ENCODE assay signal across 8 cellular contexts in the genomic region with DNA sequence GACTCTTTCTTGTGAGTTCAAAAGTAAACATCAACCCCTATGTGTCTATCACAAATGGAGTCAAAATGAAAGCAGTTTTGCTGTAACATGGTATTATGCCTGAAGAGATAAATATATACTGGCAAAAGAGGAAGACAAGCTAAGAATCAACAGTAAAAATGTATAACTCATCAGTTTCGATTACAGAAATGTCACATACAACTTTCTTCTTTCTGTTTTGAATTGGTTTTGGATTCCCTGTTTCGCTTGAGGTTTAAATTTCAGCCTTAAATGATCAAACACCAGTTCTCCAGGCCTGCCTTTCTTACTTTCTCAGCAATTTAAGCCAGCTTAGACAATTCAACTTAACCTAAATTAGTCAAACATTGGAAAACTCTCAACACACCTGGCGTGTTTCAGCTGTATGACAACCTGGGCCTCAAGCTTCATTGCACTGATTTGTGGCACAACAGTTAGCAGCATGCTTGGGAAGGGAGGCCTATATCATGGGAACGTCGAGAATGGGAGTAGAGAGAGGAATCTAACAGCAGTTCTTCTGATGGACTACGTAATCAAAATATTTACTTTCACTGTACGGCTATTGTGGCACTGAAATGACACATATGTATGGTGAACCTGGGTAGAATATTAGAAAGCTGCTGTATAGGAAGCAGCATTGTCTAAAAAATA. TPM values are rescaled to one million over a fixed set of nuclear protein-coding genes. Genes with fewer than 3 reads are reported as not detected.
DNase-seq lines count a peak whose midpoint lies in the region; ATAC-seq and TF ChIP-seq lines count a peak whose summit lies in the region.

No MANE protein-coding gene starts in this region.

- H3F3A ChIP-seq in GM23338 (replicated peaks; ENCODE audit: low read depth) = no peaks in the 10 kb centered on the region
- peaks cover 33% of the 10 kb centered on the region for H3F3A ChIP-seq in MM.1S (ENCODE audit: insufficient read depth, low read length)

- no peak for DNase-seq in GM23338 (ENCODE audit: low spot score)
- DNase-seq in MM.1S = peak; percentile 88
- peak; percentile 57 for DNase-seq in medulla oblongata (ENCODE audit: extremely low spot score)
- no peak for DNase-seq in NCI-H226
- DNase-seq in endodermal cell = no peak
- DNase-seq in activated CD4-positive, alpha-beta T cell treated with anti-CD3 and anti-CD28 coated beads, Interleukin-2, amount 50 U/mL, for 48 hours = no peak
- no peak for DNase-seq in MG63

- ATAC-seq in GM18517 (IDR thresholded peaks at IDR 0.05; ENCODE audit: unreplicated experiment) = peak; percentile 96
- ATAC-seq in GM23338 = no peak

- H3K27me3 Mint-ChIP-seq in GM23338 (ENCODE audit: insufficient read depth, low read depth, poor library complexity) = no peaks in the 10 kb centered on the region
- H3K27me3 Mint-ChIP-seq in endodermal cell (ENCODE audit: insufficient read depth) = no peaks in the 10 kb centered on the region

- H4K20me1 ChIP-seq in GM23338 (replicated peaks; ENCODE audit: insufficient read depth) (no peaks in the 10 kb centered on the region), MM.1S (ENCODE audit: insufficient read depth, low read length) (no peaks in the 10 kb centered on the region)

- no peaks in the 10 kb centered on the region for H3K36me3 Mint-ChIP-seq in GM23338 (ENCODE audit: low read depth)
- no peaks in the 10 kb centered on the region for H3K36me3 Mint-ChIP-seq in endodermal cell (ENCODE audit: low read depth)

- no peak overlapping the region for H3K4me3 ChIP-seq in GM23338
- no peak overlapping the region for H3K4me3 ChIP-seq in MM.1S (ENCODE audit: low read length)
- no peak overlapping the region for H3K4me3 ChIP-seq in endodermal cell (ENCODE audit: low read length)
- no peak overlapping the region for H3K4me3 ChIP-seq in MG63

- no peak overlapping the region for H3K9ac ChIP-seq in MM.1S (ENCODE audit: low read length)
- no peak overlapping the region for H3K9ac ChIP-seq in endodermal cell (ENCODE audit: extremely low read depth, low read length, poor library complexity, severe bottlenecking)

- TF ChIP-seq CTCF in GM23338 (conservative IDR thresholded peaks at IDR 0.05; ENCODE audit: low read depth in 2 of 2) (no peak), MM.1S (IDR thresholded peaks at IDR 0.05; ENCODE audit: low read length) (no peak), endodermal cell (conservative IDR thresholded peaks at IDR 0.05) (no peak)

- 86 to 95% methylated on average over 7 of the region's 7 CpGs for WGBS in endodermal cell (ENCODE audit: insufficient coverage in 1 of 2, insufficient read length in 1 of 2), 2 experiments

- H3K79me2 ChIP-seq in GM23338 (replicated peaks; ENCODE audit: insufficient read depth) (no peaks in the 10 kb centered on the region), MM.1S (ENCODE audit: low read length) (no peaks in the 10 kb centered on the region)

- H3K36me3 ChIP-seq in GM23338 (ENCODE audit: insufficient read depth) = no peaks in the 10 kb centered on the region
- H3K36me3 ChIP-seq in MM.1S (replicated peaks; ENCODE audit: insufficient read depth, low read length) = no peaks in the 10 kb centered on the region
- H3K36me3 ChIP-seq in endodermal cell (ENCODE audit: control insufficient read depth, insufficient read depth, low read length) = no peaks in the 10 kb centered on the region
- no peaks in the 10 kb centered on the region for H3K36me3 ChIP-seq in MG63

- H3K4me1 Mint-ChIP-seq in GM23338 (peaks cover 3% of the 10 kb centered on the region; the same call in 1 of the 3 replicates), endodermal cell (no peaks in the 10 kb centered on the region)

- H3K4me2 ChIP-seq in GM23338 (no peak overlapping the region), MM.1S (ENCODE audit: low read depth, low read length) (peak overlapping the region; percentile 59; the same call in 1 of the 2 replicates)

- H3K27me3 ChIP-seq in GM23338 (ENCODE audit: insufficient read depth) = no peaks in the 10 kb centered on the region
- peaks cover 6% of the 10 kb centered on the region; the same call in 1 of the 2 replicates for H3K27me3 ChIP-seq in MM.1S (replicated peaks; ENCODE audit: insufficient read depth, low read length)
- H3K27me3 ChIP-seq in endodermal cell (ENCODE audit: control insufficient read depth, insufficient read depth, low read length, poor library complexity, severe bottlenecking) = no peaks in the 10 kb centered on the region
- H3K27me3 ChIP-seq in MG63 = no peaks in the 10 kb centered on the region

- no peak overlapping the region for H3K27ac ChIP-seq in GM23338 (ENCODE audit: low read depth)
- H3K27ac ChIP-seq in MM.1S (ENCODE audit: low read length) = peak overlapping the region; percentile 59; the same call in 1 of the 2 replicates
- H3K27ac ChIP-seq in endodermal cell (ENCODE audit: low read depth, low read length) = no peak overlapping the region

- H3K4me1 ChIP-seq in GM23338 (ENCODE audit: insufficient read depth) = no peaks in the 10 kb centered on the region
- H3K4me1 ChIP-seq in MM.1S (ENCODE audit: low read length) = peaks cover 45% of the 10 kb centered on the region
- H3K4me1 ChIP-seq in endodermal cell (ENCODE audit: control insufficient read depth, insufficient read depth, low read length) = no peaks in the 10 kb centered on the region

- H3K4me3 Mint-ChIP-seq in GM23338 (no peak overlapping the region), endodermal cell (no peak overlapping the region)

- H2AFZ ChIP-seq in GM23338 = peak overlapping the region; percentile 40; the same call in 1 of the 2 replicates
- H2AFZ ChIP-seq in MM.1S (ENCODE audit: low read length) = no peak overlapping the region

- no peaks in the 10 kb centered on the region for H3K9me3 ChIP-seq in MM.1S (replicated peaks; ENCODE audit: insufficient read depth, low read length)
- H3K9me3 ChIP-seq in endodermal cell (ENCODE audit: control insufficient read depth, low read length) = no peaks in the 10 kb centered on the region
- no peaks in the 10 kb centered on the region for H3K9me3 ChIP-seq in MG63

- H3K9me2 ChIP-seq in GM23338 (ENCODE audit: insufficient read depth) (no peaks in the 10 kb centered on the region), MM.1S (replicated peaks; ENCODE audit: insufficient read depth, low read length) (no peaks in the 10 kb centered on the region)

- H3K27ac Mint-ChIP-seq in GM23338 (no peak overlapping the region), endodermal cell (no peak overlapping the region)

- H3K9me3 Mint-ChIP-seq in GM23338 (no peaks in the 10 kb centered on the region), endodermal cell (no peaks in the 10 kb centered on the region)

TF ChIP-seq in GM23338, 12 proteins besides CTCF, POLR2A, EP300 and RAD21 (continues in another document):
- TF ChIP-seq, protein P1, sequence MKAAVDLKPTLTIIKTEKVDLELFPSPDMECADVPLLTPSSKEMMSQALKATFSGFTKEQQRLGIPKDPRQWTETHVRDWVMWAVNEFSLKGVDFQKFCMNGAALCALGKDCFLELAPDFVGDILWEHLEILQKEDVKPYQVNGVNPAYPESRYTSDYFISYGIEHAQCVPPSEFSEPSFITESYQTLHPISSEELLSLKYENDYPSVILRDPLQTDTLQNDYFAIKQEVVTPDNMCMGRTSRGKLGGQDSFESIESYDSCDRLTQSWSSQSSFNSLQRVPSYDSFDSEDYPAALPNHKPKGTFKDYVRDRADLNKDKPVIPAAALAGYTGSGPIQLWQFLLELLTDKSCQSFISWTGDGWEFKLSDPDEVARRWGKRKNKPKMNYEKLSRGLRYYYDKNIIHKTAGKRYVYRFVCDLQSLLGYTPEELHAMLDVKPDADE (IDR thresholded peaks at IDR 0.05) = no peak
- TF ChIP-seq JUNB (IDR thresholded peaks at IDR 0.05; ENCODE audit: unreplicated experiment) = no peak
- no peak for TF ChIP-seq EZH2 (IDR thresholded peaks at IDR 0.05; ENCODE audit: low read depth, unreplicated experiment)

RNA-seq across cellular contexts. Expression of a gene that starts 51.8 kb away (rescaled TPM):
- total RNA-seq in GM23338 (2014; rRNA removed; shearing (Covaris generic)) = 85.9 and 87.6 TPM in 2 replicates
- 71.5 and 82.6 TPM in 2 replicates for polyA plus RNA-seq in GM23338 (2016; fragmentation: Nextera tagmentation; extraction: Ambion mirVana)
- 10 to 100 TPM; 77.2 to 83.8 TPM for total RNA-seq in endodermal cell
- 280 TPM for polyA plus RNA-seq in endodermal cell (2013, experiment 1 of 2)
- 268 TPM for polyA plus RNA-seq in endodermal cell (2013, experiment 2 of 2)
- 70.3 and 78.1 TPM in 2 replicates for total RNA-seq in MG63 (2014; rRNA removed; shearing (Covaris generic); ENCODE audit: low replicate concordance)

Comparison
In these comparisons a context has a peak if more than half of its experiments do, and no peak if none do; other contexts are left out.
1. DNase-seq: peak in MM.1S (single experiment) and medulla oblongata (single experiment); none in GM23338 (single experiment), NCI-H226 (single experiment), endodermal cell (single experiment), activated CD4-positive, alpha-beta T cell treated with anti-CD3 and anti-CD28 coated beads, Interleukin-2, amount 50 U/mL, for 48 hours (0 of 2) and MG63 (single experiment).